8 cellular contexts compared by ENCODE assay signal in genomic region chr1:118219438-118219837, GRCh38. TPM values are rescaled to one million over a fixed set of nuclear protein-coding genes. Genes with fewer than 3 reads are reported as not detected.
"Had no signal": no experiment of that assay in that cellular context is flagged by ENCODE, and none has a peak within 500 bp of the region (broad histone marks: within the 10 kb centered on the region; RNA-seq: fewer than 3 reads in every experiment).

No MANE protein-coding gene starts in this region.

- H3K4me3 ChIP-seq: GM12878 had no signal

- ATAC-seq: GM12878 had no signal

- FAIRE-seq: G401.6, GM12878, GM12891, GM12892, GM18507, GM19239 had no signal

- DNase-seq: GDM1, GF-D8 had no signal

RNA-seq across cellular contexts. Expression of gene SPAG17, which starts 34.4 kb away (rescaled TPM):
- total RNA-seq: GM12878 had no signal
